In the genomic region with DNA sequence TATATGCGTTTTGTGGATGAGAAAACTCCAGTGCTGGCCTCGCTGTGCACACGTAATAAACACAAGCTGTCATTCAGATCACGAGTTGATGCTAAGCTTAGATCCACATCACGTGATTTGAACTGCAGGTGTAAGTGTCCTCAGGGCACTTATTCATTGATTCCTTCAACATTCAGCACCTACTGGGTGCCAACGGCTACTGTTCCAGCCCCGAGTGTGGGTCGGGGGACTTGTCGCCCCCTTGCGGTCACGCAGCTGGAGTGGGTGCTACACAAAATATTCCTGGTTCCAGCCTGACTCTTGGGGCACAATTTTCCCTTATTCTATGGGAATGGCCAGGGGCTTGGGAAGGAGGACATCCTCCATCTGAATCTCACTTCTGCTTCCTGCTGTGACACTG, we compare ENCODE assay signal across 10 cellular contexts. TPM values are rescaled to one million over a fixed set of nuclear protein-coding genes. Genes with fewer than 3 reads are reported as not detected.
DNase-seq lines count a peak whose midpoint lies in the region; ATAC-seq and TF ChIP-seq lines count a peak whose summit lies in the region.
"Had no signal": no experiment of that assay in that cellular context is flagged by ENCODE, and none has a peak within 500 bp of the region (broad histone marks: within the 10 kb centered on the region; RNA-seq: fewer than 3 reads in every experiment).

No MANE protein-coding gene starts in this region.

- in situ Hi-C loops in SK-MEL-5 (cut with HindIII; ENCODE audit: low pct_unique_long_range_greater_than_20kb, low sequenced_read_pairs), result no loop called here

- ATAC-seq in HG02852 (IDR thresholded peaks at IDR 0.05; ENCODE audit: unreplicated experiment) (no peak), GM21786 (IDR thresholded peaks at IDR 0.05; ENCODE audit: unreplicated experiment) (no peak), GM21529 (IDR thresholded peaks at IDR 0.05; ENCODE audit: unreplicated experiment) (no peak)

- no peak overlapping the region for H3K4me3 ChIP-seq in AG10803 (ENCODE audit: low read length)
- H3K4me3 ChIP-seq: upper lobe of left lung had no signal

- DNase-seq in AG10803 (ENCODE audit: low read depth), result no peak
- DNase-seq in SK-MEL-5 (ENCODE audit: low read depth, low spot score), result peak; percentile 31
- DNase-seq in islet precursor cell, result peak; percentile 59
- no peak for DNase-seq in inferior parietal cortex (ENCODE audit: extremely low spot score)
- DNase-seq: NCI-H1930, upper lobe of left lung had no signal

- TF ChIP-seq CTCF in AG10803 (conservative IDR thresholded peaks at IDR 0.05; ENCODE audit: low read length) (peak; percentile 51), GM12872 (IDR thresholded peaks at IDR 0.05; ENCODE audit: insufficient read depth, low read depth, low read length) (peak; percentile 78)

RNA-seq across cellular contexts. Expression of gene GINS2, which starts 29.9 kb away (rescaled TPM):
- 9.8 and 10.9 TPM in 2 replicates for total RNA-seq in SK-MEL-5 (2014; rRNA removed; shearing (Covaris generic))
- polyA plus RNA-seq in SK-MEL-5 (2015; cell fraction: cytosol; rRNA removed), result 13.8 and 13.9 TPM in 2 replicates
- 2.8 and 3.5 TPM in 2 replicates for polyA plus RNA-seq in SK-MEL-5 (2015; cell fraction: nucleus; rRNA removed)

RNA-seq across cellular contexts. Expression of gene C16orf74, which starts 32.2 kb away (rescaled TPM):
- 3.8 and 6.1 TPM in 2 replicates for total RNA-seq in SK-MEL-5 (2014; rRNA removed; shearing (Covaris generic))
- polyA plus RNA-seq in SK-MEL-5 (2015; cell fraction: cytosol; rRNA removed), result 7.7 and 9.2 TPM in 2 replicates
- 3.3 and 9.3 TPM in 2 replicates for polyA plus RNA-seq in SK-MEL-5 (2015; cell fraction: nucleus; rRNA removed)

Comparison
In these comparisons a context has a peak if more than half of its experiments do, and no peak if none do; other contexts are left out.
1. DNase-seq: peak in SK-MEL-5 (single experiment) and islet precursor cell (single experiment); none in AG10803 (single experiment) and inferior parietal cortex (single experiment).